Comparison of ENCODE assay signal across 1 cellular context in the genomic region with DNA sequence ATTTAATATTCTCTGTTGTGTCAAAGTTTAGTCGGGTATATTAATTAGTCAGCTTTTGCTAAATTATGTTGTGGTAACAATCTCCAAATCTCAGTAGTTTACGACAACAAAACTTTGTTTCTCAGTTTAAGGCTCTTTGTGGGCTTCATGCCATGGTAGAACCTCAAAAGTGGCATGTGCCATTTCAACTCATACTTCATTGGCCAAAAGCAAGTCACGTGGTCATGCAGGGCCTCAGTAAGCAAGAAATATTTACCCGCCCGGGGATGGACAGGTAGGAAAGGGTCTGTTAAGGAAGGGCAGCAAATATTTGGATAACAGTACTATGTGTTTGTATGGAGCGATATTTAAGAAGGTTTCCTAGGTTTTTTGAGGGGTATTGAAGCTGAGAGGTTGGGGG.
TF ChIP-seq lines count a peak whose summit lies in the region.

No MANE protein-coding gene starts in this region.

TF ChIP-seq in H1, 55 proteins besides CTCF, POLR2A, EP300 and RAD21:
- TF ChIP-seq RXRA (IDR thresholded peaks at IDR 0.05; ENCODE audit: insufficient read depth, low read depth, low read length) (no peak), NRF1 (IDR thresholded peaks at IDR 0.05; ENCODE audit: low read depth, low read length) (no peak), TBP (IDR thresholded peaks at IDR 0.05; ENCODE audit: low read depth, low read length) (no peak), SP1 (IDR thresholded peaks at IDR 0.05; ENCODE audit: low read depth, low read length) (no peak), MAFK (IDR thresholded peaks at IDR 0.05; ENCODE audit: low read depth, low read length) (no peak), SP4 (IDR thresholded peaks at IDR 0.05; ENCODE audit: low read length) (no peak)
- TF ChIP-seq, protein P1, sequence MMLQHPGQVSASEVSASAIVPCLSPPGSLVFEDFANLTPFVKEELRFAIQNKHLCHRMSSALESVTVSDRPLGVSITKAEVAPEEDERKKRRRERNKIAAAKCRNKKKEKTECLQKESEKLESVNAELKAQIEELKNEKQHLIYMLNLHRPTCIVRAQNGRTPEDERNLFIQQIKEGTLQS (IDR thresholded peaks at IDR 0.05; ENCODE audit: insufficient read depth, low read depth, low read length) = no peak
TF ChIP-seq in H1: peak in this region for 0.
